1 cellular context compared by ENCODE assay signal in the genomic region with DNA sequence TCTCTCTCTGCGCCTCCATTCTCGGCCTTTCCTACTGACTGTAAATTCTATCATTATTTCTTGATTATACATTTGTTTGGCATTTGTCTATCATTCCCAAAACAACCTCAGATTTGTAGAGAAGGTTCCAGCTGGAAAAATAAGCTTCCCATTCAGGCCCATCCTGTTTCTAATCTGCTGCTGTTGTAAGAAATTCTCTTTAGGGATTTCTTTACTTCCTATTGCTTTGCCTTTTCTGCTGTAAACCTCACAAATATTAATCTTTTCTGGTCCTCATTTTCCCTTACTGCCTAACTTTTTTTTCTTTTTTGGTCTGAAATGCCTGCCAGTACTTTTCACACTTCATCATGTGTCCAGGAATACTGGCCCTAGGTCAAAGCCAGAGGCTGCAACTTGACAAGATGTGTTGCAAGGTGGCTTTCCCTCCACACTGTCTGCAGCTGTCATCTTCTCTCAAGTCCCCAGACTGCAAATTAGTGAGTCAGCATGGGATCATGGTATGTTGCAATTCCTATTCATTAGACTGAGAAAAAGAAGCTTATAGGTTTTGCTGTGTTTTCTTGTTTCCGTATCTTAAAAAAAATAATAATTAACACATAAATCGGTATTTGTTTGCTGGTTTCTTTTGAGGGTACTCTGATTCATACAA.
TF ChIP-seq lines count a peak whose summit lies in the region.

No MANE protein-coding gene starts in this region.

TF ChIP-seq in GM23338, 12 proteins besides CTCF, POLR2A, EP300 and RAD21 (continued from another document):
- TF ChIP-seq, protein P1, sequence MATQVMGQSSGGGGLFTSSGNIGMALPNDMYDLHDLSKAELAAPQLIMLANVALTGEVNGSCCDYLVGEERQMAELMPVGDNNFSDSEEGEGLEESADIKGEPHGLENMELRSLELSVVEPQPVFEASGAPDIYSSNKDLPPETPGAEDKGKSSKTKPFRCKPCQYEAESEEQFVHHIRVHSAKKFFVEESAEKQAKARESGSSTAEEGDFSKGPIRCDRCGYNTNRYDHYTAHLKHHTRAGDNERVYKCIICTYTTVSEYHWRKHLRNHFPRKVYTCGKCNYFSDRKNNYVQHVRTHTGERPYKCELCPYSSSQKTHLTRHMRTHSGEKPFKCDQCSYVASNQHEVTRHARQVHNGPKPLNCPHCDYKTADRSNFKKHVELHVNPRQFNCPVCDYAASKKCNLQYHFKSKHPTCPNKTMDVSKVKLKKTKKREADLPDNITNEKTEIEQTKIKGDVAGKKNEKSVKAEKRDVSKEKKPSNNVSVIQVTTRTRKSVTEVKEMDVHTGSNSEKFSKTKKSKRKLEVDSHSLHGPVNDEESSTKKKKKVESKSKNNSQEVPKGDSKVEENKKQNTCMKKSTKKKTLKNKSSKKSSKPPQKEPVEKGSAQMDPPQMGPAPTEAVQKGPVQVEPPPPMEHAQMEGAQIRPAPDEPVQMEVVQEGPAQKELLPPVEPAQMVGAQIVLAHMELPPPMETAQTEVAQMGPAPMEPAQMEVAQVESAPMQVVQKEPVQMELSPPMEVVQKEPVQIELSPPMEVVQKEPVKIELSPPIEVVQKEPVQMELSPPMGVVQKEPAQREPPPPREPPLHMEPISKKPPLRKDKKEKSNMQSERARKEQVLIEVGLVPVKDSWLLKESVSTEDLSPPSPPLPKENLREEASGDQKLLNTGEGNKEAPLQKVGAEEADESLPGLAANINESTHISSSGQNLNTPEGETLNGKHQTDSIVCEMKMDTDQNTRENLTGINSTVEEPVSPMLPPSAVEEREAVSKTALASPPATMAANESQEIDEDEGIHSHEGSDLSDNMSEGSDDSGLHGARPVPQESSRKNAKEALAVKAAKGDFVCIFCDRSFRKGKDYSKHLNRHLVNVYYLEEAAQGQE (IDR thresholded peaks at IDR 0.05; ENCODE audit: unreplicated experiment) = no peak
- TF ChIP-seq, protein P2, sequence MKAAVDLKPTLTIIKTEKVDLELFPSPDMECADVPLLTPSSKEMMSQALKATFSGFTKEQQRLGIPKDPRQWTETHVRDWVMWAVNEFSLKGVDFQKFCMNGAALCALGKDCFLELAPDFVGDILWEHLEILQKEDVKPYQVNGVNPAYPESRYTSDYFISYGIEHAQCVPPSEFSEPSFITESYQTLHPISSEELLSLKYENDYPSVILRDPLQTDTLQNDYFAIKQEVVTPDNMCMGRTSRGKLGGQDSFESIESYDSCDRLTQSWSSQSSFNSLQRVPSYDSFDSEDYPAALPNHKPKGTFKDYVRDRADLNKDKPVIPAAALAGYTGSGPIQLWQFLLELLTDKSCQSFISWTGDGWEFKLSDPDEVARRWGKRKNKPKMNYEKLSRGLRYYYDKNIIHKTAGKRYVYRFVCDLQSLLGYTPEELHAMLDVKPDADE (IDR thresholded peaks at IDR 0.05) = no peak
- TF ChIP-seq ZNF114 (CRISPR knock-in tag; IDR thresholded peaks at IDR 0.05) = no peak
- TF ChIP-seq CREB1 (CRISPR knock-in tag; IDR thresholded peaks at IDR 0.05; ENCODE audit: low read depth) = no peak
- TF ChIP-seq, protein P3, sequence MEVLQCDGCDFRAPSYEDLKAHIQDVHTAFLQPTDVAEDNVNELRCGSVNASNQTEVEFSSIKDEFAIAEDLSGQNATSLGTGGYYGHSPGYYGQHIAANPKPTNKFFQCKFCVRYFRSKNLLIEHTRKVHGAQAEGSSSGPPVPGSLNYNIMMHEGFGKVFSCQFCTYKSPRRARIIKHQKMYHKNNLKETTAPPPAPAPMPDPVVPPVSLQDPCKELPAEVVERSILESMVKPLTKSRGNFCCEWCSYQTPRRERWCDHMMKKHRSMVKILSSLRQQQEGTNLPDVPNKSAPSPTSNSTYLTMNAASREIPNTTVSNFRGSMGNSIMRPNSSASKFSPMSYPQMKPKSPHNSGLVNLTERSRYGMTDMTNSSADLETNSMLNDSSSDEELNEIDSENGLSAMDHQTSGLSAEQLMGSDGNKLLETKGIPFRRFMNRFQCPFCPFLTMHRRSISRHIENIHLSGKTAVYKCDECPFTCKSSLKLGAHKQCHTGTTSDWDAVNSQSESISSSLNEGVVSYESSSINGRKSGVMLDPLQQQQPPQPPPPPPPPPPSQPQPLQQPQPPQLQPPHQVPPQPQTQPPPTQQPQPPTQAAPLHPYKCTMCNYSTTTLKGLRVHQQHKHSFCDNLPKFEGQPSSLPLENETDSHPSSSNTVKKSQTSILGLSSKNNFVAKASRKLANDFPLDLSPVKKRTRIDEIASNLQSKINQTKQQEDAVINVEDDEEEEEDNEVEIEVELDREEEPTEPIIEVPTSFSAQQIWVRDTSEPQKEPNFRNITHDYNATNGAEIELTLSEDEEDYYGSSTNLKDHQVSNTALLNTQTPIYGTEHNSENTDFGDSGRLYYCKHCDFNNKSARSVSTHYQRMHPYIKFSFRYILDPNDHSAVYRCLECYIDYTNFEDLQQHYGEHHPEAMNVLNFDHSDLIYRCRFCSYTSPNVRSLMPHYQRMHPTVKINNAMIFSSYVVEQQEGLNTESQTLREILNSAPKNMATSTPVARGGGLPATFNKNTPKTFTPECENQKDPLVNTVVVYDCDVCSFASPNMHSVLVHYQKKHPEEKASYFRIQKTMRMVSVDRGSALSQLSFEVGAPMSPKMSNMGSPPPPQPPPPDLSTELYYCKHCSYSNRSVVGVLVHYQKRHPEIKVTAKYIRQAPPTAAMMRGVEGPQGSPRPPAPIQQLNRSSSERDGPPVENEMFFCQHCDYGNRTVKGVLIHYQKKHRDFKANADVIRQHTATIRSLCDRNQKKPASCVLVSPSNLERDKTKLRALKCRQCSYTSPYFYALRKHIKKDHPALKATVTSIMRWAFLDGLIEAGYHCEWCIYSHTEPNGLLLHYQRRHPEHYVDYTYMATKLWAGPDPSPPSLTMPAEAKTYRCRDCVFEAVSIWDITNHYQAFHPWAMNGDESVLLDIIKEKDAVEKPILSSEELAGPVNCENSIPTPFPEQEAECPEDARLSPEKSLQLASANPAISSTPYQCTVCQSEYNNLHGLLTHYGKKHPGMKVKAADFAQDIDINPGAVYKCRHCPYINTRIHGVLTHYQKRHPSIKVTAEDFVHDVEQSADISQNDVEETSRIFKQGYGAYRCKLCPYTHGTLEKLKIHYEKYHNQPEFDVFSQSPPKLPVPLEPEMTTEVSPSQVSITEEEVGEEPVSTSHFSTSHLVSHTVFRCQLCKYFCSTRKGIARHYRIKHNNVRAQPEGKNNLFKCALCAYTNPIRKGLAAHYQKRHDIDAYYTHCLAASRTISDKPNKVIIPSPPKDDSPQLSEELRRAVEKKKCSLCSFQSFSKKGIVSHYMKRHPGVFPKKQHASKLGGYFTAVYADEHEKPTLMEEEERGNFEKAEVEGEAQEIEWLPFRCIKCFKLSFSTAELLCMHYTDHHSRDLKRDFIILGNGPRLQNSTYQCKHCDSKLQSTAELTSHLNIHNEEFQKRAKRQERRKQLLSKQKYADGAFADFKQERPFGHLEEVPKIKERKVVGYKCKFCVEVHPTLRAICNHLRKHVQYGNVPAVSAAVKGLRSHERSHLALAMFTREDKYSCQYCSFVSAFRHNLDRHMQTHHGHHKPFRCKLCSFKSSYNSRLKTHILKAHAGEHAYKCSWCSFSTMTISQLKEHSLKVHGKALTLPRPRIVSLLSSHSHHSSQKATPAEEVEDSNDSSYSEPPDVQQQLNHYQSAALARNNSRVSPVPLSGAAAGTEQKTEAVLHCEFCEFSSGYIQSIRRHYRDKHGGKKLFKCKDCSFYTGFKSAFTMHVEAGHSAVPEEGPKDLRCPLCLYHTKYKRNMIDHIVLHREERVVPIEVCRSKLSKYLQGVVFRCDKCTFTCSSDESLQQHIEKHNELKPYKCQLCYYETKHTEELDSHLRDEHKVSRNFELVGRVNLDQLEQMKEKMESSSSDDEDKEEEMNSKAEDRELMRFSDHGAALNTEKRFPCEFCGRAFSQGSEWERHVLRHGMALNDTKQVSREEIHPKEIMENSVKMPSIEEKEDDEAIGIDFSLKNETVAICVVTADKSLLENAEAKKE (CRISPR knock-in tag; IDR thresholded peaks at IDR 0.05) = no peak
- TF ChIP-seq NANOG (IDR thresholded peaks at IDR 0.05; ENCODE audit: borderline replicate concordance) = no peak
- TF ChIP-seq JUNB (IDR thresholded peaks at IDR 0.05; ENCODE audit: unreplicated experiment) = no peak
